In genomic region chr1:156226116-156226538, GRCh38 we compare ENCODE assay signal across 7 cellular contexts.
DNase-seq lines count a peak whose midpoint lies in the region; ATAC-seq and TF ChIP-seq lines count a peak whose summit lies in the region.
"Had no signal": no experiment of that assay in that cellular context is flagged by ENCODE, and none has a peak within 500 bp of the region (broad histone marks: within the 10 kb centered on the region; RNA-seq: fewer than 3 reads in every experiment).

No MANE protein-coding gene starts in this region.

- peaks cover 6 to 10% of the 10 kb centered on the region in 2 experiments for H3K4me1 ChIP-seq in neutrophil (ENCODE audit: control insufficient read depth in 1 of 2, insufficient read depth in 1 of 2, low read depth in 1 of 2, low read length in 1 of 2)

- TF ChIP-seq CTCF in neutrophil (IDR thresholded peaks at IDR 0.05), result no peak
- TF ChIP-seq CTCF in brain microvascular endothelial cell (IDR thresholded peaks at IDR 0.05; ENCODE audit: low read depth, low read length, missing control alignments), result no peak

- DNase-seq in NK-92 treated with Interleukin-12 subunit alpha and Interleukin-12 subunit beta, amount 100 ng/mL, for 24 hours (lab: John Stamatoyannopoulos, UW), result peak; percentile 30
- no peak for DNase-seq in NK-92 (lab: John Stamatoyannopoulos, UW; ENCODE audit: unreplicated experiment)
- DNase-seq in brain microvascular endothelial cell, result no peak
- DNase-seq in EL, result no peak

- H3K36me3 ChIP-seq in neutrophil, result peaks cover 38% of the 10 kb centered on the region
- peaks cover 27% of the 10 kb centered on the region for H3K36me3 ChIP-seq in brain microvascular endothelial cell (replicated peaks)

- peak; percentile 59 for ATAC-seq in HG03097 (IDR thresholded peaks at IDR 0.05; ENCODE audit: low FRiP score, unreplicated experiment)

- H3K27ac ChIP-seq in neutrophil (peak overlapping the region; percentile 61), brain microvascular endothelial cell (no peak overlapping the region)
- H3K27ac ChIP-seq: heart left ventricle had no signal

- in situ Hi-C loops in brain microvascular endothelial cell (cut with HindIII; ENCODE audit: low pct_ligation_motif_present, low sequenced_read_pairs), result no loop called here

- H3K27me3 ChIP-seq in neutrophil (no peaks in the 10 kb centered on the region), brain microvascular endothelial cell (replicated peaks) (no peaks in the 10 kb centered on the region)
- H3K27me3 ChIP-seq: heart left ventricle had no signal

- no peak overlapping the region for H3K4me3 ChIP-seq in neutrophil (ENCODE audit: low read depth in 1 of 2, low read length in 1 of 2)
- H3K4me3 ChIP-seq in brain microvascular endothelial cell (ENCODE audit: low read depth, low read length), result no peak overlapping the region
- H3K4me3 ChIP-seq: heart left ventricle had no signal

- no peaks in the 10 kb centered on the region for H3K9me3 ChIP-seq in neutrophil
- H3K9me3 ChIP-seq: heart left ventricle had no signal
